9 cellular contexts compared by ENCODE assay signal in the genomic region with DNA sequence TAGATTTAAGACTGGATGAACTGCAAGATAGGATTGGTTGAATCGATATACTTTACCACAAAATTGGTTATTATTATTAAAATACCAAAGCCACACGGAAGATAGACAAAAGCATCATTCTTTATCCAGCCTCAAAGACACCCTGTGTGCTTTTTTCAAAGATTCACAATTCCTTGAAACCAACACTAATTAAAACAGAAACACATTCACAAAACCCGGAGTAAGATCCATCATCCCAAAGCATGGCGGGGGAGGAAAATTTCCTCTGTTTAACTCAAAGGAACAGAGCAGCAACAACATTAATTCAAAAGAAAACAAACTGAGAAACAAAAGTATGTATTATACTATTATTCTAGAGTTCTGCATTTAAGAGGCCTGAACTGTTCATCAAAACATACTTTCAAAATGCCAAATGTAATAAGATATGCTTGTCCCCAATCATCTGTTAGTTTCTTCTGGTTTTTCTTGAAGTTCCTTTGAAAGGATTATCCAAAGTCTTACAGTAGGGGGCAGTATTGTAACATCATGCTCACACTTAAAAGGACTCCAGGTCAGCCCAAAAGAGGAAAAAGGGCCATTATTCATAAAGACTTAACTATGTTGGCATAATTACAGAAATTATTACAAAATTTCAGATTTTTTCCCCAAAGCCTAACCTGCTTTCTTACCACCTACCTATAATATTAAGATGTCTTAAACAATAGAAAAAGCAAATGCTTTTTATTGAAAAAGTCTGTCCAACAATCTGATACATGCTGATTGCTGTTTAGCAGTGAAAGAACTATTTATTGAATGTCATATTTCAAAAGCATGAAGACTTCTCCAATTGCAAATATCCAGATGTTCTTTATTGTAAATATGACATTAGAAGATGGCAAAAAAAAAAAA.
DNase-seq lines count a peak whose midpoint lies in the region; ATAC-seq and TF ChIP-seq lines count a peak whose summit lies in the region.
"Had no signal": no experiment of that assay in that cellular context is flagged by ENCODE, and none has a peak within 500 bp of the region (broad histone marks: within the 10 kb centered on the region; RNA-seq: fewer than 3 reads in every experiment).

No MANE protein-coding gene starts in this region.

- no peak for TF ChIP-seq EP300 in stomach (IDR thresholded peaks at IDR 0.05)

- H3K27me3 ChIP-seq in iPS DF 6.9 (ENCODE audit: control insufficient read depth, insufficient read depth, low read length) (no peaks in the 10 kb centered on the region), stomach (no peaks in the 10 kb centered on the region)

- intact Hi-C loops in stomach (cut with DNase I; ENCODE audit: low total_unique reads), result loop anchor here (5.0 kb wide), 2 partner anchors 1020 to 1040 kb away; no protein-coding TSS in a partner anchor

- no peak for TF ChIP-seq POLR2A in stomach (IDR thresholded peaks at IDR 0.05)

- no peaks in the 10 kb centered on the region for H3K4me1 Mint-ChIP-seq in activated CD4-positive, alpha-beta memory T cell treated with anti-CD3 and anti-CD28 coated beads, Interleukin-2, amount 10 ng/mL, durations not matched to agents 7 days and 5 days
- H3K4me1 Mint-ChIP-seq: activated naive CD4-positive, alpha-beta T cell treated with anti-CD3 and anti-CD28 coated beads, Interleukin-2, amount 50 U/mL, for 24 hours had no signal

- H3K4me1 ChIP-seq in iPS DF 6.9 (ENCODE audit: control insufficient read depth, insufficient read depth, low read length) (no peaks in the 10 kb centered on the region), stomach (peaks cover 0 to 5% (median 0%) of the 10 kb centered on the region in 4 donors)

- H3K4me3 Mint-ChIP-seq in activated CD4-positive, alpha-beta memory T cell treated with anti-CD3 and anti-CD28 coated beads, Interleukin-2, amount 10 ng/mL, durations not matched to agents 7 days and 5 days, result no peak overlapping the region
- H3K4me3 Mint-ChIP-seq: activated naive CD4-positive, alpha-beta T cell treated with anti-CD3 and anti-CD28 coated beads, Interleukin-2, amount 50 U/mL, for 24 hours had no signal

- CTCF ChIA-PET in activated CD4-positive, alpha-beta memory T cell treated with anti-CD3 and anti-CD28 coated beads, Interleukin-2, amount 10 ng/mL, durations not matched to agents 7 days and 5 days (lab: Charles Lee), result interaction anchor here (0.6 to 0.9 kb wide), 6 partner anchors 8 to 1037 kb away, joined by 3 to 5 read pairs (median 3); no protein-coding TSS in a partner anchor

- H3K36me3 ChIP-seq in iPS DF 6.9 (ENCODE audit: control insufficient read depth, insufficient read depth, low read length) (no peaks in the 10 kb centered on the region), stomach (no peaks in the 10 kb centered on the region)

- peak in 5 of 7 experiments; percentile 41 to 77 (median 62) for TF ChIP-seq CTCF in stomach (IDR thresholded peaks at IDR 0.05)

- peak; percentile 62 for ATAC-seq in HG02938 (IDR thresholded peaks at IDR 0.05; ENCODE audit: unreplicated experiment)

- POLR2A ChIA-PET in activated CD4-positive, alpha-beta memory T cell treated with anti-CD3 and anti-CD28 coated beads, Interleukin-2, amount 10 ng/mL, durations not matched to agents 7 days and 5 days (lab: Charles Lee), result no interaction called here

- H3K9me3 ChIP-seq in iPS DF 6.9 (ENCODE audit: control insufficient read depth, insufficient read depth, low read length) (no peaks in the 10 kb centered on the region), stomach (no peaks in the 10 kb centered on the region)

- H3K27ac Mint-ChIP-seq in activated CD4-positive, alpha-beta memory T cell treated with anti-CD3 and anti-CD28 coated beads, Interleukin-2, amount 10 ng/mL, durations not matched to agents 7 days and 5 days, result no peak overlapping the region
- H3K27ac Mint-ChIP-seq: activated naive CD4-positive, alpha-beta T cell treated with anti-CD3 and anti-CD28 coated beads, Interleukin-2, amount 50 U/mL, for 24 hours had no signal

- no peaks in the 10 kb centered on the region for H3K27me3 Mint-ChIP-seq in activated CD4-positive, alpha-beta memory T cell treated with anti-CD3 and anti-CD28 coated beads, Interleukin-2, amount 10 ng/mL, durations not matched to agents 7 days and 5 days
- H3K27me3 Mint-ChIP-seq: activated naive CD4-positive, alpha-beta T cell treated with anti-CD3 and anti-CD28 coated beads, Interleukin-2, amount 50 U/mL, for 24 hours had no signal

- no peak overlapping the region for H3K27ac ChIP-seq in iPS DF 6.9 (ENCODE audit: low read length)
- no peak overlapping the region for H3K27ac ChIP-seq in stomach

- no peaks in the 10 kb centered on the region for H3K36me3 Mint-ChIP-seq in activated CD4-positive, alpha-beta memory T cell treated with anti-CD3 and anti-CD28 coated beads, Interleukin-2, amount 10 ng/mL, durations not matched to agents 7 days and 5 days (ENCODE audit: low read depth)
- H3K36me3 Mint-ChIP-seq: activated naive CD4-positive, alpha-beta T cell treated with anti-CD3 and anti-CD28 coated beads, Interleukin-2, amount 50 U/mL, for 24 hours had no signal

- DNase-seq in GM04504 (ENCODE audit: low read depth) (peak; percentile 82), NCI-H446 (lab: John Stamatoyannopoulos, UW) (peak; percentile 67 to 82), astrocyte of the hippocampus (ENCODE audit: low read depth, low spot score) (peak; percentile 86), iPS DF 6.9 (ENCODE audit: low read depth, low spot score) (peak; percentile 31), stomach (no peak)
- no peak for DNase-seq in effector CD8-positive, alpha-beta T cell (lab: John Stamatoyannopoulos, UW)
- no peak for DNase-seq in activated CD4-positive, alpha-beta memory T cell treated with anti-CD3 and anti-CD28 coated beads, Interleukin-2, amount 10 ng/mL, durations not matched to agents 7 days and 5 days

- no CpG with 5 or more reads among the region's 4 CpGs for WGBS in iPS DF 6.9 (ENCODE audit: insufficient coverage, insufficient read length)
- 59 to 70% (median 60%) methylated on average over 4 of the region's 4 CpGs for WGBS in stomach, 5 donors

- no peaks in the 10 kb centered on the region for H3K9me3 Mint-ChIP-seq in activated CD4-positive, alpha-beta memory T cell treated with anti-CD3 and anti-CD28 coated beads, Interleukin-2, amount 10 ng/mL, durations not matched to agents 7 days and 5 days
- H3K9me3 Mint-ChIP-seq: activated naive CD4-positive, alpha-beta T cell treated with anti-CD3 and anti-CD28 coated beads, Interleukin-2, amount 50 U/mL, for 24 hours had no signal

- H3K4me3 ChIP-seq in iPS DF 6.9 (ENCODE audit: low read length), result no peak overlapping the region
- no peak overlapping the region for H3K4me3 ChIP-seq in stomach

Comparison
In these comparisons a context has a peak if more than half of its experiments do, and no peak if none do; other contexts are left out.
1. DNase-seq: peak in GM04504 (single experiment), NCI-H446 (2 of 2), astrocyte of the hippocampus (single experiment) and iPS DF 6.9 (single experiment); none in stomach (single experiment), effector CD8-positive, alpha-beta T cell (single experiment) and activated CD4-positive, alpha-beta memory T cell treated with anti-CD3 and anti-CD28 coated beads, Interleukin-2, amount 10 ng/mL, durations not matched to agents 7 days and 5 days (single experiment).